ENCODE assay signal across 18 cellular contexts in genomic region chr7:139654270-139655181, GRCh38.
A peak's percentile ranks its signal among the peaks of the same experiment; 100 is the strongest.
DNase-seq lines count a peak whose midpoint lies in the region; ATAC-seq and TF ChIP-seq lines count a peak whose summit lies in the region.
"Had no signal": no experiment of that assay in that cellular context is flagged by ENCODE, and none has a peak within 500 bp of the region (broad histone marks: within the 10 kb centered on the region; RNA-seq: fewer than 3 reads in every experiment).

No MANE protein-coding gene starts in this region.

- no peak overlapping the region for H3K4me3 ChIP-seq in dorsolateral prefrontal cortex
- H3K4me3 ChIP-seq in naive thymus-derived CD4-positive, alpha-beta T cell (ENCODE audit: low read length): no peak overlapping the region
- no peak overlapping the region for H3K4me3 ChIP-seq in thyroid gland (replicated peaks in 1 of 3)
- H3K4me3 ChIP-seq: tibial artery had no signal

- H3K27ac ChIP-seq in dorsolateral prefrontal cortex (peak overlapping the region; percentile 71 to 98 (median 92)), thyroid gland (peak overlapping the region in 2 of 3 donors; percentile 39 to 74)
- H3K27ac ChIP-seq in naive thymus-derived CD4-positive, alpha-beta T cell (ENCODE audit: low read depth, low read length): no peak overlapping the region
- H3K27ac ChIP-seq: tibial artery had no signal

- DNase-seq in activated naive CD8-positive, alpha-beta T cell treated with anti-CD3 and anti-CD28 coated beads for 36 hours: no peak
- DNase-seq in dorsolateral prefrontal cortex (no peak), thyroid gland (no peak)
- no peak for DNase-seq in naive thymus-derived CD4-positive, alpha-beta T cell
- no peak for DNase-seq in activated T-cell treated with anti-CD3 and anti-CD28 coated beads, Interleukin-2, amount 50 U/mL, for 72 hours
- DNase-seq: 8988T; activated T-cell treated with anti-CD3 and anti-CD28 coated beads, Interleukin-2, amount 50 U/mL, for 24 hours; CD4-positive, CD25-positive, alpha-beta regulatory T cell; foreskin fibroblast; IMR-90; NCI-H2081 treated with DMSO at 0.1 percent for 48 hours; NCI-H69; PC-3; stimulated activated CD4-positive, alpha-beta T cell treated with anti-CD3 and anti-CD28 coated beads, Interleukin-4, amount 100 ng/mL, for 4 hours; tibial artery had no signal

- intact Hi-C loops in dorsolateral prefrontal cortex (cut with DNase I) (no loop called here), thyroid gland (cut with DNase I) (no loop called here)
- intact Hi-C loops in naive thymus-derived CD4-positive, alpha-beta T cell (cut with micrococcal nuclease): no loop called here

- H3K27me3 ChIP-seq in dorsolateral prefrontal cortex: no peaks in the 10 kb centered on the region
- H3K27me3 ChIP-seq in naive thymus-derived CD4-positive, alpha-beta T cell (ENCODE audit: control insufficient read depth in 2 of 2, insufficient read depth in 2 of 2, low read length in 2 of 2): no peaks in the 10 kb centered on the region
- H3K27me3 ChIP-seq in thyroid gland: no peaks in the 10 kb centered on the region
- H3K27me3 ChIP-seq: tibial artery had no signal

- POLR2A ChIA-PET in naive thymus-derived CD4-positive, alpha-beta T cell (lab: Charles Lee): no interaction called here

- no peaks in the 10 kb centered on the region for H3K9me3 Mint-ChIP-seq in activated naive CD8-positive, alpha-beta T cell (ENCODE audit: low read depth)
- H3K9me3 Mint-ChIP-seq in activated naive CD8-positive, alpha-beta T cell treated with anti-CD3 and anti-CD28 coated beads for 36 hours: no peaks in the 10 kb centered on the region
- H3K9me3 Mint-ChIP-seq in naive thymus-derived CD4-positive, alpha-beta T cell: no peaks in the 10 kb centered on the region
- no peaks in the 10 kb centered on the region for H3K9me3 Mint-ChIP-seq in activated T-cell treated with anti-CD3 and anti-CD28 coated beads, Interleukin-2, amount 50 U/mL, for 72 hours
- H3K9me3 Mint-ChIP-seq: activated T-cell treated with anti-CD3 and anti-CD28 coated beads, Interleukin-2, amount 50 U/mL, for 24 hours; CD4-positive, CD25-positive, alpha-beta regulatory T cell had no signal

- H3K27me3 Mint-ChIP-seq in activated naive CD8-positive, alpha-beta T cell: no peaks in the 10 kb centered on the region
- H3K27me3 Mint-ChIP-seq in activated naive CD8-positive, alpha-beta T cell treated with anti-CD3 and anti-CD28 coated beads for 36 hours: no peaks in the 10 kb centered on the region
- no peaks in the 10 kb centered on the region for H3K27me3 Mint-ChIP-seq in naive thymus-derived CD4-positive, alpha-beta T cell
- no peaks in the 10 kb centered on the region for H3K27me3 Mint-ChIP-seq in activated T-cell treated with anti-CD3 and anti-CD28 coated beads, Interleukin-2, amount 50 U/mL, for 72 hours (ENCODE audit: low read depth)
- H3K27me3 Mint-ChIP-seq: activated T-cell treated with anti-CD3 and anti-CD28 coated beads, Interleukin-2, amount 50 U/mL, for 24 hours; CD4-positive, CD25-positive, alpha-beta regulatory T cell had no signal

- TF ChIP-seq CTCF in dorsolateral prefrontal cortex (IDR thresholded peaks at IDR 0.05 in 54 of 56, conservative IDR thresholded peaks at IDR 0.05 in 2 of 56; ENCODE audit: low read depth in 1 of 56, partially characterized antibody in 56 of 56): no peak
- TF ChIP-seq CTCF in thyroid gland (IDR thresholded peaks at IDR 0.05): no peak

- H3K4me3 Mint-ChIP-seq in activated naive CD8-positive, alpha-beta T cell: no peak overlapping the region
- no peak overlapping the region for H3K4me3 Mint-ChIP-seq in activated naive CD8-positive, alpha-beta T cell treated with anti-CD3 and anti-CD28 coated beads for 36 hours
- H3K4me3 Mint-ChIP-seq in naive thymus-derived CD4-positive, alpha-beta T cell: no peak overlapping the region
- H3K4me3 Mint-ChIP-seq in activated T-cell treated with anti-CD3 and anti-CD28 coated beads, Interleukin-2, amount 50 U/mL, for 72 hours: no peak overlapping the region
- H3K4me3 Mint-ChIP-seq: activated T-cell treated with anti-CD3 and anti-CD28 coated beads, Interleukin-2, amount 50 U/mL, for 24 hours; CD4-positive, CD25-positive, alpha-beta regulatory T cell had no signal

- peak overlapping the region; percentile 16 for H3K27ac Mint-ChIP-seq in activated naive CD8-positive, alpha-beta T cell
- H3K27ac Mint-ChIP-seq in activated naive CD8-positive, alpha-beta T cell treated with anti-CD3 and anti-CD28 coated beads for 36 hours: no peak overlapping the region
- peak overlapping the region in 6 of 9 donors; percentile 38 to 86 (median 42) for H3K27ac Mint-ChIP-seq in naive thymus-derived CD4-positive, alpha-beta T cell
- no peak overlapping the region for H3K27ac Mint-ChIP-seq in activated T-cell treated with anti-CD3 and anti-CD28 coated beads, Interleukin-2, amount 50 U/mL, for 72 hours
- H3K27ac Mint-ChIP-seq: activated T-cell treated with anti-CD3 and anti-CD28 coated beads, Interleukin-2, amount 50 U/mL, for 24 hours had no signal

- H3K36me3 ChIP-seq in naive thymus-derived CD4-positive, alpha-beta T cell (ENCODE audit: control insufficient read depth in 2 of 3, insufficient read depth in 3 of 3, low read length in 3 of 3): no peaks in the 10 kb centered on the region
- no peaks in the 10 kb centered on the region for H3K36me3 ChIP-seq in thyroid gland

- peaks cover 12% of the 10 kb centered on the region for H3K36me3 Mint-ChIP-seq in activated naive CD8-positive, alpha-beta T cell
- H3K36me3 Mint-ChIP-seq in activated naive CD8-positive, alpha-beta T cell treated with anti-CD3 and anti-CD28 coated beads for 36 hours: peaks cover 4% of the 10 kb centered on the region
- H3K36me3 Mint-ChIP-seq in naive thymus-derived CD4-positive, alpha-beta T cell: peaks cover 4 to 13% (median 6%) of the 10 kb centered on the region in 5 donors
- no peaks in the 10 kb centered on the region for H3K36me3 Mint-ChIP-seq in activated T-cell treated with anti-CD3 and anti-CD28 coated beads, Interleukin-2, amount 50 U/mL, for 72 hours (ENCODE audit: insufficient read depth in 2 of 2)

- TF ChIP-seq POLR2A in thyroid gland (IDR thresholded peaks at IDR 0.05): no peak

- H3K4me1 ChIP-seq in naive thymus-derived CD4-positive, alpha-beta T cell (ENCODE audit: control insufficient read depth in 2 of 2, insufficient read depth in 2 of 2, low read length in 2 of 2): peaks cover 0 to 9% of the 10 kb centered on the region in 2 donors
- H3K4me1 ChIP-seq in thyroid gland: peaks cover 33 to 52% of the 10 kb centered on the region in 2 donors

- peaks cover 13% of the 10 kb centered on the region for H3K4me1 Mint-ChIP-seq in activated naive CD8-positive, alpha-beta T cell (ENCODE audit: low read depth)
- peaks cover 16% of the 10 kb centered on the region for H3K4me1 Mint-ChIP-seq in activated naive CD8-positive, alpha-beta T cell treated with anti-CD3 and anti-CD28 coated beads for 36 hours
- peaks cover 23 to 72% (median 58%) of the 10 kb centered on the region in 7 donors for H3K4me1 Mint-ChIP-seq in naive thymus-derived CD4-positive, alpha-beta T cell
- H3K4me1 Mint-ChIP-seq in activated T-cell treated with anti-CD3 and anti-CD28 coated beads, Interleukin-2, amount 50 U/mL, for 72 hours (ENCODE audit: low read depth): peaks cover 29% of the 10 kb centered on the region

- ATAC-seq in naive thymus-derived CD4-positive, alpha-beta T cell: no peak
- ATAC-seq in HG02870 (IDR thresholded peaks at IDR 0.05; ENCODE audit: unreplicated experiment): no peak
- ATAC-seq in activated T-cell treated with anti-CD3 and anti-CD28 coated beads, Interleukin-2, amount 50 U/mL, for 72 hours (replicated peaks in 1 of 2): no peak
- ATAC-seq in GM21576 (IDR thresholded peaks at IDR 0.05; ENCODE audit: unreplicated experiment): no peak
- ATAC-seq: PC-3 had no signal

- 81 to 82% methylated on average over 14 of the region's 14 CpGs for WGBS in thyroid gland, 2 donors

- CTCF ChIA-PET in naive thymus-derived CD4-positive, alpha-beta T cell (lab: Charles Lee): interaction anchor here (1.4 kb wide), 1 partner anchor 9 kb away, joined by 5 read pairs; no protein-coding TSS in a partner anchor

- no peaks in the 10 kb centered on the region for H3K9me3 ChIP-seq in naive thymus-derived CD4-positive, alpha-beta T cell (ENCODE audit: control insufficient read depth in 2 of 3, low read length in 3 of 3)
- H3K9me3 ChIP-seq in thyroid gland: no peaks in the 10 kb centered on the region
- H3K9me3 ChIP-seq: tibial artery had no signal

Comparison
In these comparisons a context has a peak if more than half of its experiments do, and no peak if none do; other contexts are left out.
1. H3K27ac Mint-ChIP-seq: peak in activated naive CD8-positive, alpha-beta T cell (single experiment) and naive thymus-derived CD4-positive, alpha-beta T cell (6 of 9); none in activated naive CD8-positive, alpha-beta T cell treated with anti-CD3 and anti-CD28 coated beads for 36 hours (single experiment) and activated T-cell treated with anti-CD3 and anti-CD28 coated beads, Interleukin-2, amount 50 U/mL, for 72 hours (single experiment).